15 cellular contexts compared by ENCODE assay signal in the genomic region with DNA sequence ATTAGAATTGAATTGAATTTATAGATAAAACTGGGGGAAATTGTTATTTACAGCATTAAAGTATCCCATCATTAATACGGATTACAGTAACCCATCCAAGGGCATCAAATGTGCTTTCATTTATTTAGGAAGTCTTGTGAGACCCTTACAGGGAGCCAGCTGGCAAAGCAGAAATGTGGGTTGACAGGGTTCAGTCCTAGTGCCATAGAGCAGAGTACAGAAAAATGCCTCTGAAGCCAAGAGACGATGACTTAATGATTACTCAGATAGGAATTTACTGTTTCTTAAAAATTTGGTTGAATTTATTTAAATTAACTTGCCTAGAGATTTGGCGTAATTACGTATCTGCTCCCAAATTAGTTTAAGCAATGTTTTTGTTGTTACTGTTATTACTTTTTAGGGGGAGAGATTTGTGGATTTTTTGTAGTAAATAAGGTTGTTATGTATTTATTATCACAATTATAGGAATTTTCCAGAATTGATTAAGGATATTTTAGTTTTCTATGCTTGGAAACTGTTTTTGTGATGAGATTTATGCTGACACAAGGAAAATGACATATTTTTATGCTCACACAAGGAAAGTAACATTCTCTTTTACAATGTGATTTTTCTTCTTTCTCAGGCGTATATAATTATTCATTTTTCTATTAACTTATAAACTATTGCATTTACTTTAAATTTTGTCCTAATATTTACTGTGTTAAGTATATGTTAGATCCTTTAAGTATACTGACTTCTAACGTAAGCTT.
DNase-seq lines count a peak whose midpoint lies in the region; ATAC-seq and TF ChIP-seq lines count a peak whose summit lies in the region.
"Had no signal": no experiment of that assay in that cellular context is flagged by ENCODE, and none has a peak within 500 bp of the region (broad histone marks: within the 10 kb centered on the region; RNA-seq: fewer than 3 reads in every experiment).

No MANE protein-coding gene starts in this region.

- H3K27ac ChIP-seq in IMR-90 (ENCODE audit: insufficient read depth, low read length) (no peak overlapping the region), epithelial cell of prostate (peak overlapping the region; percentile 14), mesenchymal stem cell (ENCODE audit: low read length, poor library complexity, severe bottlenecking) (no peak overlapping the region)
- H3K27ac ChIP-seq: BLaER1 treated with 17β-estradiol and CSF1 and Interleukin-3, amounts not matched to agents 10 nM and 100 nM; SJCRH30 had no signal

- H2AFZ ChIP-seq in IMR-90 (replicated peaks; ENCODE audit: low read length, poor library complexity), result no peak overlapping the region
- no peak overlapping the region for H2AFZ ChIP-seq in mesenchymal stem cell (ENCODE audit: low read depth, low read length)

- no peak for DNase-seq in IMR-90
- DNase-seq in RKO (ENCODE audit: low spot score), result peak; percentile 37
- DNase-seq in epithelial cell of prostate (ENCODE audit: low read depth, low spot score), result no peak
- no peak for DNase-seq in mesenchymal stem cell
- no peak for DNase-seq in GM19240 (ENCODE audit: insufficient read length, low spot score)
- DNase-seq: CD8-positive, alpha-beta T cell; DMS53; EL; NCI-H1092 treated with DMSO at 0.1 percent for 48 hours; NCI-H2081 treated with DMSO at 0.1 percent for 48 hours; NCI-H510A treated with DMSO at 0.1 percent for 48 hours; SJCRH30 had no signal

- H2BK20ac ChIP-seq in IMR-90 (ENCODE audit: low read depth, low read length), result no peak overlapping the region

- in situ Hi-C loops in IMR-90 (cut with MboI; ENCODE audit: low sequenced_read_pairs), result no loop called here

- no peak for ATAC-seq in IMR-90 (ENCODE audit: low read depth)
- no peak for ATAC-seq in HG03135 (IDR thresholded peaks at IDR 0.05; ENCODE audit: unreplicated experiment)
- ATAC-seq in HG02571 (IDR thresholded peaks at IDR 0.05; ENCODE audit: unreplicated experiment), result no peak
- ATAC-seq: CD8-positive, alpha-beta T cell had no signal

- H3K14ac ChIP-seq in IMR-90 (replicated peaks; ENCODE audit: low read depth, low read length) (no peak overlapping the region), mesenchymal stem cell (ENCODE audit: low read length in 2 of 2) (no peak overlapping the region)

- H4K5ac ChIP-seq in IMR-90 (ENCODE audit: low read depth, low read length), result no peak overlapping the region

- dilution Hi-C loops in IMR-90 (cut with HindIII; ENCODE audit: low sequenced_read_pairs, unreplicated experiment), result no loop called here

- CTCF ChIA-PET in IMR-90 (lab: Yijun Ruan, JAX), result no interaction called here

- no peak overlapping the region for H3K4ac ChIP-seq in IMR-90 (ENCODE audit: low read depth, low read length)
- H3K4ac ChIP-seq in mesenchymal stem cell (ENCODE audit: low read depth in 1 of 2, low read length in 2 of 2), result no peak overlapping the region

- TF ChIP-seq POLR2A in IMR-90 (IDR thresholded peaks at IDR 0.05; ENCODE audit: low read depth, low read length), result no peak

- H3K4me3 ChIP-seq in IMR-90 (ENCODE audit: insufficient read depth, low read depth, low read length), result no peak overlapping the region
- H3K4me3 ChIP-seq in mesenchymal stem cell (ENCODE audit: insufficient read depth in 1 of 2, low read depth in 1 of 2, low read length in 2 of 2), result no peak overlapping the region
- H3K4me3 ChIP-seq: BLaER1 treated with 17β-estradiol and CSF1 and Interleukin-3, amounts not matched to agents 10 nM and 100 nM; SJCRH30 had no signal

- BruUV-seq in IMR-90 (replicated peaks; lab: Mats Ljungman, UMichigan), result no TSS peak

- WGBS in IMR-90 (ENCODE audit: extremely low coverage in 2 of 2, insufficient read length in 1 of 2), 2 experiments, result 13% methylated on average over 1 of the region's 6 CpGs; no CpG with 5 or more reads in 1 of the 2 experiments
- WGBS in mesenchymal stem cell, result 87% methylated on average over 4 of the region's 6 CpGs

- H2BK120ac ChIP-seq in IMR-90 (ENCODE audit: low read depth, low read length), result no peak overlapping the region
- no peak overlapping the region for H2BK120ac ChIP-seq in mesenchymal stem cell (ENCODE audit: low read depth, low read length)

- no peak overlapping the region for H2AK9ac ChIP-seq in IMR-90 (replicated peaks; ENCODE audit: low read depth, low read length, poor library complexity)

- no peak overlapping the region for H3K18ac ChIP-seq in IMR-90 (ENCODE audit: low read depth, low read length)
- no peak overlapping the region for H3K18ac ChIP-seq in mesenchymal stem cell (ENCODE audit: low read depth in 1 of 2, low read length in 2 of 2)

- H2BK15ac ChIP-seq in IMR-90 (ENCODE audit: low read depth, low read length), result no peak overlapping the region
- no peak overlapping the region for H2BK15ac ChIP-seq in mesenchymal stem cell (ENCODE audit: low read depth, poor library complexity, severe bottlenecking)

- H4K91ac ChIP-seq in IMR-90 (ENCODE audit: insufficient read depth, low read depth, low read length) (no peak overlapping the region), mesenchymal stem cell (ENCODE audit: low read length) (no peak overlapping the region)

- no peak overlapping the region for H3K56ac ChIP-seq in IMR-90 (ENCODE audit: extremely low read depth, insufficient read depth, low read length)

- H3K9me1 ChIP-seq in IMR-90 (ENCODE audit: insufficient read depth, low read length), result no peaks in the 10 kb centered on the region

- no peak overlapping the region for H2BK5ac ChIP-seq in IMR-90 (ENCODE audit: low read depth, low read length, poor library complexity, severe bottlenecking)
- no peak overlapping the region for H2BK5ac ChIP-seq in mesenchymal stem cell (ENCODE audit: low read depth, low read length, poor library complexity, severe bottlenecking)

- H3K4me1 ChIP-seq in IMR-90 (ENCODE audit: control insufficient read depth, insufficient read depth, low read length) (no peaks in the 10 kb centered on the region), mesenchymal stem cell (ENCODE audit: control insufficient read depth, insufficient read depth, low read depth, low read length) (no peaks in the 10 kb centered on the region)
- H3K4me1 ChIP-seq: BLaER1 treated with 17β-estradiol and CSF1 and Interleukin-3, amounts not matched to agents 10 nM and 100 nM; SJCRH30 had no signal

- no peaks in the 10 kb centered on the region for H3K27me3 ChIP-seq in IMR-90 (ENCODE audit: control insufficient read depth, insufficient read depth, low read length)
- H3K27me3 ChIP-seq in mesenchymal stem cell (ENCODE audit: control insufficient read depth in 1 of 2, insufficient read depth in 1 of 2, low read length in 2 of 2), result no peaks in the 10 kb centered on the region
- H3K27me3 ChIP-seq: BLaER1 treated with 17β-estradiol and CSF1 and Interleukin-3, amounts not matched to agents 10 nM and 100 nM; SJCRH30 had no signal

- H4K8ac ChIP-seq in IMR-90 (ENCODE audit: low read depth in 2 of 2, low read length in 2 of 2) (no peak overlapping the region), mesenchymal stem cell (ENCODE audit: low read length) (no peak overlapping the region)

- intact Hi-C loops in IMR-90 (cut with micrococcal nuclease), result no loop called here

- H3K79me1 ChIP-seq in IMR-90 (ENCODE audit: low read depth in 1 of 2, low read length in 2 of 2) (no peaks in the 10 kb centered on the region), mesenchymal stem cell (replicated peaks; ENCODE audit: low read length, poor library complexity, severe bottlenecking) (no peaks in the 10 kb centered on the region)

- H2AK5ac ChIP-seq in IMR-90 (ENCODE audit: low read depth, low read length) (no peak overlapping the region), mesenchymal stem cell (ENCODE audit: low read length, severe bottlenecking) (no peak overlapping the region)

- no peak overlapping the region for H2BK12ac ChIP-seq in mesenchymal stem cell (ENCODE audit: low read length in 2 of 2)

- peaks cover 1% of the 10 kb centered on the region; the same call in 1 of the 2 replicates for H3K9me3 ChIP-seq in IMR-90 (ENCODE audit: control insufficient read depth, insufficient read depth, low read length)
- H3K9me3 ChIP-seq in mesenchymal stem cell (ENCODE audit: control insufficient read depth, low read length), result no peaks in the 10 kb centered on the region
- H3K9me3 ChIP-seq: BLaER1 treated with 17β-estradiol and CSF1 and Interleukin-3, amounts not matched to agents 10 nM and 100 nM; SJCRH30 had no signal

- no peak for TF ChIP-seq RAD21 in IMR-90 (IDR thresholded peaks at IDR 0.05; ENCODE audit: low read length)

- POLR2A ChIA-PET in IMR-90 (lab: Charles Lee; ENCODE audit: unreplicated experiment), result no interaction called here

- no peak for TF ChIP-seq CTCF in IMR-90 (conservative IDR thresholded peaks at IDR 0.05; ENCODE audit: low read depth, low read length)

- H3K4me2 ChIP-seq in IMR-90 (ENCODE audit: low read depth, low read length), result no peak overlapping the region
- no peak overlapping the region for H3K4me2 ChIP-seq in mesenchymal stem cell (ENCODE audit: low read length, poor library complexity, severe bottlenecking)
- H3K4me2 ChIP-seq: BLaER1 treated with 17β-estradiol and CSF1 and Interleukin-3, amounts not matched to agents 10 nM and 100 nM had no signal

- H3K9ac ChIP-seq in IMR-90 (ENCODE audit: low read depth, low read length) (no peak overlapping the region), mesenchymal stem cell (ENCODE audit: low read length) (peak overlapping the region; percentile 50)
- H3K9ac ChIP-seq: BLaER1 treated with 17β-estradiol and CSF1 and Interleukin-3, amounts not matched to agents 10 nM and 100 nM had no signal

- H3K36me3 ChIP-seq in IMR-90 (ENCODE audit: control insufficient read depth, insufficient read depth, low read length) (no peaks in the 10 kb centered on the region), mesenchymal stem cell (ENCODE audit: control insufficient read depth in 1 of 2, insufficient read depth in 2 of 2, low read depth in 1 of 2, low read length in 2 of 2) (no peaks in the 10 kb centered on the region)
- H3K36me3 ChIP-seq: BLaER1 treated with 17β-estradiol and CSF1 and Interleukin-3, amounts not matched to agents 10 nM and 100 nM; SJCRH30 had no signal

- H3K23ac ChIP-seq in IMR-90 (ENCODE audit: low read depth, low read length) (no peak overlapping the region), mesenchymal stem cell (ENCODE audit: low read length in 2 of 2) (no peak overlapping the region)

- H4K20me1 ChIP-seq in IMR-90 (ENCODE audit: insufficient read depth, low read length), result no peaks in the 10 kb centered on the region
- H4K20me1 ChIP-seq: BLaER1 treated with 17β-estradiol and CSF1 and Interleukin-3, amounts not matched to agents 10 nM and 100 nM had no signal

TF ChIP-seq in IMR-90, 13 proteins besides CTCF, POLR2A, EP300 and RAD21:
- TF ChIP-seq, protein P1, sequence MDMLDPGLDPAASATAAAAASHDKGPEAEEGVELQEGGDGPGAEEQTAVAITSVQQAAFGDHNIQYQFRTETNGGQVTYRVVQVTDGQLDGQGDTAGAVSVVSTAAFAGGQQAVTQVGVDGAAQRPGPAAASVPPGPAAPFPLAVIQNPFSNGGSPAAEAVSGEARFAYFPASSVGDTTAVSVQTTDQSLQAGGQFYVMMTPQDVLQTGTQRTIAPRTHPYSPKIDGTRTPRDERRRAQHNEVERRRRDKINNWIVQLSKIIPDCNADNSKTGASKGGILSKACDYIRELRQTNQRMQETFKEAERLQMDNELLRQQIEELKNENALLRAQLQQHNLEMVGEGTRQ (IDR thresholded peaks at IDR 0.05; ENCODE audit: low read depth, low read length), result no peak
- TF ChIP-seq MAFK (IDR thresholded peaks at IDR 0.05; ENCODE audit: low read depth, low read length), result peak; percentile 89
